ENCODE assay signal across 8 cellular contexts in genomic region chr1:26431979-26432695, GRCh38. TPM values are rescaled to one million over a fixed set of nuclear protein-coding genes. Genes with fewer than 3 reads are reported as not detected.
A peak's percentile ranks its signal among the peaks of the same experiment; 100 is the strongest.
DNase-seq lines count a peak whose midpoint lies in the region; ATAC-seq and TF ChIP-seq lines count a peak whose summit lies in the region.

DHDDS (plus strand) TSS chr1:26432321; CDS start chr1:26432946, 625 bp downstream.

- H3K27me3 ChIP-seq in PC-3 (ENCODE audit: low read length), result no peaks in the 10 kb centered on the region
- H3K27me3 ChIP-seq in mucosa of rectum (ENCODE audit: control insufficient read depth in 2 of 2, insufficient read depth in 2 of 2, low read length in 2 of 2), result no peaks in the 10 kb centered on the region

- H3F3A ChIP-seq in PC-3 (ENCODE audit: low read length, unreplicated experiment), result no peaks in the 10 kb centered on the region

- POLR2A ChIA-PET in PC-3 (lab: Charles Lee; ENCODE audit: unreplicated experiment), result interaction anchor here (0.6 to 1.0 kb wide), 2 partner anchors 197 to 319 kb away, joined by 3 to 4 read pairs; no protein-coding TSS in a partner anchor

- H3K27ac ChIP-seq in PC-3 (ENCODE audit: low read length), result peak within 1 kb of the TSS; percentile 34
- peak within 1 kb of the TSS; percentile 88 to 92 for H3K27ac ChIP-seq in mucosa of rectum (ENCODE audit: low read depth in 2 of 2, low read length in 2 of 2)

- no peaks in the 10 kb centered on the region for H3K9me3 ChIP-seq in PC-3 (ENCODE audit: low read length)
- H3K9me3 ChIP-seq in mucosa of rectum (ENCODE audit: control insufficient read depth in 2 of 2, low read length in 2 of 2), result no peaks in the 10 kb centered on the region

- no peaks in the 10 kb centered on the region for H3K9me2 ChIP-seq in PC-3 (replicated peaks; ENCODE audit: low read length)

- peaks cover 25% of the 10 kb centered on the region for H3K79me2 ChIP-seq in PC-3 (ENCODE audit: low read length)

- intact Hi-C loops in PC-3 (cut with micrococcal nuclease), result no loop called here

- H4K20me1 ChIP-seq in PC-3 (ENCODE audit: low read length), result no peaks in the 10 kb centered on the region

- 0 out of 2 replicates have a peak, but pooled peaks cover 3% of the 10 kb centered on the region for H3K36me3 ChIP-seq in PC-3 (ENCODE audit: low read depth, low read length)
- peaks cover 7 to 13% of the 10 kb centered on the region in 2 donors for H3K36me3 ChIP-seq in mucosa of rectum (ENCODE audit: control insufficient read depth in 2 of 2, insufficient read depth in 2 of 2, low read length in 2 of 2)

- BruUV-seq in PC-3 (replicated peaks; lab: Mats Ljungman, UMichigan), result no TSS peak

- peaks cover 26% of the 10 kb centered on the region for H3K4me1 ChIP-seq in PC-3 (ENCODE audit: insufficient read depth, low read length)
- H3K4me1 ChIP-seq in mucosa of rectum (ENCODE audit: control insufficient read depth in 2 of 2, insufficient read depth in 2 of 2, low read length in 2 of 2), result peaks cover 8 to 13% of the 10 kb centered on the region in 2 donors

- H3K4me3 ChIP-seq in PC-3 (ENCODE audit: low read length) (peak within 1 kb of the TSS; percentile 86), epithelial cell of esophagus (ENCODE audit: low read length) (peak within 1 kb of the TSS; percentile 67), mucosa of rectum (ENCODE audit: low read length in 2 of 2) (peak within 1 kb of the TSS; percentile 85 to 92)

- H3K9ac ChIP-seq in PC-3 (ENCODE audit: low read length) (peak within 1 kb of the TSS; percentile 79), mucosa of rectum (ENCODE audit: low read depth in 1 of 2, low read length in 2 of 2) (peak within 1 kb of the TSS; percentile 82 to 89)

- peak within 1 kb of the TSS; percentile 82 for H3K4me2 ChIP-seq in PC-3 (ENCODE audit: low read length)

- TF ChIP-seq CTCF in PC-3 (conservative IDR thresholded peaks at IDR 0.05; ENCODE audit: low read depth, low read length) (no peak), epithelial cell of esophagus (IDR thresholded peaks at IDR 0.05; ENCODE audit: insufficient read depth, low read depth, low read length, missing control alignments) (no peak)

- no peak for TF ChIP-seq EP300 in Ishikawa (IDR thresholded peaks at IDR 0.05; ENCODE audit: borderline replicate concordance)

- DNase-seq in DMS114 treated with DMSO at 0.1 percent for 48 hours (lab: John Stamatoyannopoulos, UW; ENCODE audit: unreplicated experiment), result peak; percentile 95
- DNase-seq in PC-3, result peak; percentile 97
- DNase-seq in activated T-cell treated with anti-CD3 and anti-CD28 coated beads for 48 hours (ENCODE audit: low read depth), result peak; percentile 99
- peak; percentile 99 for DNase-seq in epithelial cell of esophagus (ENCODE audit: low read depth)
- peak; percentile 99 for DNase-seq in stimulated activated CD8-positive, alpha-beta memory T cell treated with anti-CD3 and anti-CD28 coated beads, Interleukin-4, amount 100 ng/mL, for 48 hours

- TF ChIP-seq RAD21 in Ishikawa (IDR thresholded peaks at IDR 0.05; ENCODE audit: low read depth), result no peak

- peak within 1 kb of the TSS; percentile 84 for H2AFZ ChIP-seq in PC-3 (ENCODE audit: low read length)

- CTCF ChIA-PET in PC-3 (lab: Charles Lee), result interaction anchor here (1.0 to 1.1 kb wide), 2 partner anchors 15 to 198 kb away, joined by 4 read pairs; partner anchors contain the start of gene CEP85

- peak; percentile 91 for ATAC-seq in GM21576 (IDR thresholded peaks at IDR 0.05; ENCODE audit: unreplicated experiment)
- ATAC-seq in PC-3, result peak; percentile 95

TF ChIP-seq in Ishikawa, 13 proteins besides CTCF, POLR2A, EP300 and RAD21:
- TF ChIP-seq TAF1 (IDR thresholded peaks at IDR 0.05; ENCODE audit: low read depth) (peak; percentile 72), EGR1 (IDR thresholded peaks at IDR 0.05) (0 out of 2 replicates have a peak, but pooled peaks have one; percentile 4), CREB1 (IDR thresholded peaks at IDR 0.05; ENCODE audit: low read depth) (peak; percentile 99), ZBTB7A (IDR thresholded peaks at IDR 0.05; ENCODE audit: low read depth) (no peak; the same call in 1 of the 2 replicates), TEAD4 (IDR thresholded peaks at IDR 0.05) (peak; percentile 48; the same call in 1 of the 2 replicates), TCF12 (IDR thresholded peaks at IDR 0.05; ENCODE audit: low read depth) (peak; percentile 83), YY1 (IDR thresholded peaks at IDR 0.05; ENCODE audit: low read depth) (peak; percentile 9; the same call in 1 of the 2 replicates), CEBPB (IDR thresholded peaks at IDR 0.05) (no peak), USF1 (IDR thresholded peaks at IDR 0.05) (peak; percentile 100), FOXM1 (IDR thresholded peaks at IDR 0.05; ENCODE audit: borderline replicate concordance, low read depth) (no peak; the same call in 1 of the 2 replicates), MAX (IDR thresholded peaks at IDR 0.05) (peak; percentile 100), NFIC (IDR thresholded peaks at IDR 0.05) (no peak; the same call in 1 of the 2 replicates), REST (IDR thresholded peaks at IDR 0.05; ENCODE audit: low read depth) (no peak)

RNA-seq across cellular contexts. Expression of gene DHDDS, which starts in this region (rescaled TPM):
- 49.6 and 52.8 TPM in 2 replicates for total RNA-seq in PC-3 (2014; rRNA removed)

Comparison
In these comparisons a context has a peak if more than half of its experiments do, and no peak if none do; other contexts are left out.
1. Peak in every context shown above with its lines: DNase-seq, ATAC-seq, H3K4me3 ChIP-seq and H3K27ac ChIP-seq.